ENCODE assay signal across 27 cellular contexts in the genomic region with DNA sequence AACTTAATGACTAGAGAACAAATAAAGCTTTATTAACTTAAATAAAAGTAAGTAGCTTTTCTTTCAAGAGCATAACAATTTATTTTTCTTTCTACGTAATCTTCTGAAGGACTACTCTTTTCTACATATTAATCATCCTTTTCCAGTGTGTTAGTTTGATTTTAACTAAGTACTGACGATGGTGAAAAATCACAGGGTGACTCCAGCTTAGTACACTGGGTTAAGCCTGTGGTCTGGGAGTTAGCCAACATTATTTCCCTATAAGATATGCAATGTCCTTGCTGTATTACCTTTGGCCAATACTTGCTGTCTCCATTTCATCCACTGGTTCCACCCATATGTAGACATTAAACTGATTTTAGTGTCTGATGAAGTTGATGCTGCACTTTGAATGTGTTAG.
"Had no signal": no experiment of that assay in that cellular context is flagged by ENCODE, and none has a peak within 500 bp of the region (broad histone marks: within the 10 kb centered on the region; RNA-seq: fewer than 3 reads in every experiment).

No MANE protein-coding gene starts in this region.

- FAIRE-seq: keratinocyte had no signal

- H3K9me3 ChIP-seq: heart right ventricle, left ventricle myocardium inferior, neutrophil, psoas muscle, right atrium auricular region, right lobe of liver, tibial nerve, vagina had no signal

- H3K4me3 ChIP-seq: heart right ventricle, hepatocyte, left ventricle myocardium inferior, neural progenitor cell, psoas muscle, right atrium auricular region, right lobe of liver, smooth muscle cell, tibial nerve, vagina had no signal

- DNase-seq: heart right ventricle; kidney glomerular epithelial cell; left colon; left ventricle myocardium inferior; midbrain; naive thymus-derived CD8-positive, alpha-beta T cell; nephron progenitor cell; occipital lobe; psoas muscle; right lobe of liver; stimulated activated CD4-positive, alpha-beta T cell treated with anti-CD3 and anti-CD28 coated beads, Interleukin-1b, Interleukin-23, amount 100 ng/mL, for 48 hours; stimulated activated CD4-positive, alpha-beta T cell treated with anti-CD3 and anti-CD28 coated beads, Interleukin-2, amount 100 ng/mL, for 48 hours; stimulated activated CD4-positive, alpha-beta T cell treated with anti-CD3 and anti-CD28 coated beads, Interleukin-4, amount 100 ng/mL, for 4 hours; stimulated activated CD8-positive, alpha-beta memory T cell treated with anti-CD3 and anti-CD28 coated beads, Interleukin-4, amount 100 ng/mL, for 48 hours; stimulated activated naive CD4-positive, alpha-beta T cell treated with Interleukin-2 at 50 U/mL for 16 hours; stimulated activated naive CD8-positive, alpha-beta T cell treated with anti-CD3 and anti-CD28 coated beads, Interleukin-15, amount 100 ng/mL, for 72 hours; substantia nigra had no signal

- ATAC-seq: heart right ventricle; left colon; naive thymus-derived CD8-positive, alpha-beta T cell; psoas muscle; right lobe of liver; stimulated activated memory B cell treated with anti-CD40 and anti-IgM and Interleukin-4, amounts not matched to agents 10 μg/mL and 1 μg/mL and 100 μg/mL, for 72 hours; stimulated activated naive CD8-positive, alpha-beta T cell treated with anti-CD3 and anti-CD28 coated beads, Interleukin-15, amount 100 ng/mL, for 72 hours had no signal

- H3K27me3 ChIP-seq: hepatocyte, neural progenitor cell, neutrophil, right atrium auricular region, right lobe of liver, tibial nerve, vagina had no signal

- H3K4me1 ChIP-seq: heart right ventricle, left ventricle myocardium inferior, neural progenitor cell, parathyroid adenoma, psoas muscle, right atrium auricular region, right lobe of liver, tibial nerve, vagina had no signal

- H3K27ac ChIP-seq: heart right ventricle, hepatocyte, left ventricle myocardium inferior, neural progenitor cell, neutrophil, parathyroid adenoma, psoas muscle, right atrium auricular region, right lobe of liver, tibial nerve, vagina had no signal

- H3K36me3 ChIP-seq: heart right ventricle, left ventricle myocardium inferior, neural progenitor cell, neutrophil, right atrium auricular region, right lobe of liver, tibial nerve, vagina had no signal
